In genomic region chr6:16670617-16671051, GRCh38 we compare ENCODE assay signal across 10 cellular contexts.
DNase-seq lines count a peak whose midpoint lies in the region; ATAC-seq and TF ChIP-seq lines count a peak whose summit lies in the region.
"Had no signal": no experiment of that assay in that cellular context is flagged by ENCODE, and none has a peak within 500 bp of the region (broad histone marks: within the 10 kb centered on the region; RNA-seq: fewer than 3 reads in every experiment).

No MANE protein-coding gene starts in this region.

- no peak for DNase-seq in activated naive CD4-positive, alpha-beta T cell treated with anti-CD3 and anti-CD28 coated beads, Interleukin-2, amount 50 U/mL, for 72 hours (ENCODE audit: low spot score in 2 of 2)
- DNase-seq in activated naive CD4-positive, alpha-beta T cell treated with Interleukin-2 at 50 U/mL for 16 hours: no peak
- DNase-seq in activated naive CD8-positive, alpha-beta T cell treated with anti-CD3 and anti-CD28 coated beads for 36 hours: no peak
- DNase-seq in transverse colon: no peak
- DNase-seq in MV-4-11 (lab: John Stamatoyannopoulos, UW): no peak
- DNase-seq in NCI-H748 (lab: John Stamatoyannopoulos, UW; ENCODE audit: unreplicated experiment): no peak
- DNase-seq in testis: no peak

- peaks cover 0 to 27% of the 10 kb centered on the region in 2 donors for H3K36me3 Mint-ChIP-seq in activated naive CD4-positive, alpha-beta T cell treated with anti-CD3 and anti-CD28 coated beads, Interleukin-2, amount 50 U/mL, for 72 hours
- H3K36me3 Mint-ChIP-seq in activated naive CD8-positive, alpha-beta T cell treated with anti-CD3 and anti-CD28 coated beads for 36 hours: peaks cover 47% of the 10 kb centered on the region

- ATAC-seq in activated naive CD4-positive, alpha-beta T cell treated with anti-CD3 and anti-CD28 coated beads, Interleukin-2, amount 50 U/mL, for 72 hours: peak; percentile 54 to 77
- ATAC-seq in HG02981 (IDR thresholded peaks at IDR 0.05; ENCODE audit: unreplicated experiment): peak; percentile 39

- in situ Hi-C loops in transverse colon (cut with MboI; ENCODE audit: low pct_ligation_motif_present in 1 of 4, low pct_unique_long_range_greater_than_20kb in 1 of 4, low sequenced_read_pairs in 3 of 4): no loop called here

- no peak for TF ChIP-seq CTCF in transverse colon (IDR thresholded peaks at IDR 0.05)
- no peak for TF ChIP-seq CTCF in testis (IDR thresholded peaks at IDR 0.05)

- H3K36me3 ChIP-seq in transverse colon (no peaks in the 10 kb centered on the region), testis (ENCODE audit: low read depth, missing control alignments) (no peaks in the 10 kb centered on the region)

- H3K4me3 ChIP-seq in transverse colon: no peak overlapping the region
- no peak overlapping the region for H3K4me3 ChIP-seq in testis
- H3K4me3 ChIP-seq: SK-N-MC had no signal

- H3K4me1 ChIP-seq in transverse colon (peaks cover 8 to 40% (median 19%) of the 10 kb centered on the region in 4 donors), testis (peaks cover 30% of the 10 kb centered on the region)

- WGBS in transverse colon (ENCODE audit: low coverage in 1 of 2), 2 donors: 61 to 64% methylated on average over 2 of the region's 2 CpGs
- 58 to 60% methylated on average over 2 of the region's 2 CpGs for WGBS in testis, 2 donors

- peak overlapping the region; percentile 32 to 39 (median 36) for H3K27ac ChIP-seq in transverse colon
- peak overlapping the region in 1 of 2 donors; percentile 9 for H3K27ac ChIP-seq in testis
- H3K27ac ChIP-seq: SK-N-MC had no signal

- H3K4me1 Mint-ChIP-seq in activated naive CD8-positive, alpha-beta T cell treated with anti-CD3 and anti-CD28 coated beads for 36 hours: peaks cover 57% of the 10 kb centered on the region

- intact Hi-C loops in transverse colon (cut with DNase I; ENCODE audit: low total_unique reads) (no loop called here), testis (cut with DNase I; ENCODE audit: low total_unique reads) (no loop called here)

- H3K9me3 ChIP-seq in transverse colon: no peaks in the 10 kb centered on the region
- H3K9me3 ChIP-seq in testis: no peaks in the 10 kb centered on the region

- H3K27me3 ChIP-seq in transverse colon: no peaks in the 10 kb centered on the region
- H3K27me3 ChIP-seq in testis: no peaks in the 10 kb centered on the region

- no peaks in the 10 kb centered on the region for H3K9me3 Mint-ChIP-seq in activated naive CD4-positive, alpha-beta T cell treated with anti-CD3 and anti-CD28 coated beads, Interleukin-2, amount 50 U/mL, for 72 hours
- peaks cover 8% of the 10 kb centered on the region for H3K9me3 Mint-ChIP-seq in activated naive CD8-positive, alpha-beta T cell treated with anti-CD3 and anti-CD28 coated beads for 36 hours

- no peak overlapping the region for H3K4me3 Mint-ChIP-seq in activated naive CD8-positive, alpha-beta T cell treated with anti-CD3 and anti-CD28 coated beads for 36 hours

- TF ChIP-seq POLR2A in transverse colon (IDR thresholded peaks at IDR 0.05): no peak
- TF ChIP-seq POLR2A in testis (IDR thresholded peaks at IDR 0.05): no peak

- no peak for TF ChIP-seq EP300 in transverse colon (IDR thresholded peaks at IDR 0.05; ENCODE audit: low read depth)

- H3K27ac Mint-ChIP-seq in activated naive CD4-positive, alpha-beta T cell treated with anti-CD3 and anti-CD28 coated beads, Interleukin-2, amount 50 U/mL, for 72 hours: peak overlapping the region; percentile 59 to 88
- peak overlapping the region; percentile 82 for H3K27ac Mint-ChIP-seq in activated naive CD8-positive, alpha-beta T cell treated with anti-CD3 and anti-CD28 coated beads for 36 hours
- H3K27ac Mint-ChIP-seq: progenitor cell of endocrine pancreas had no signal

- H3K27me3 Mint-ChIP-seq in activated naive CD8-positive, alpha-beta T cell treated with anti-CD3 and anti-CD28 coated beads for 36 hours: no peaks in the 10 kb centered on the region
- H3K27me3 Mint-ChIP-seq: progenitor cell of endocrine pancreas had no signal
